In the genomic region with DNA sequence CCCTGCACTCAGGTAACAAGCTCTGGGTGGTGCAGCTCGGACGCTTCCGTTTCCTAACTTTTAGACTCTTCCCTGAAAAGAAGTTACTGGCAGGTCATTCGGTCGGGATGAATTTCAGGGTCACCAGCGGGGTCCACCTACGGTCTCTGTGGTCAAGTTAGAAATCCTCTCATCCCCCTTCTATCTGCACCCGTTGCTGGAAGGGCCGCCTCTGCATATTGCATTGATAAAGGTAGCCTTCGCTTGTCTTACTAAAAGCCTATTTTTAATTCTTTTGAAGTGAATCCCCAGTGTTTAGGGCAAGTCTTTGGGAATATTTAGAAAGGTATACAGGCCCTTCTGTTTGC, we compare ENCODE assay signal across 8 cellular contexts. TPM values are rescaled to one million over a fixed set of nuclear protein-coding genes. Genes with fewer than 3 reads are reported as not detected.
A peak's percentile ranks its signal among the peaks of the same experiment; 100 is the strongest.
DNase-seq lines count a peak whose midpoint lies in the region; ATAC-seq, FAIRE-seq and TF ChIP-seq lines count a peak whose summit lies in the region.

No MANE protein-coding gene starts in this region.

- peak overlapping the region; percentile 97 for H3K4me3 Mint-ChIP-seq in stimulated activated naive CD8-positive, alpha-beta T cell treated with anti-CD3 and anti-CD28 coated beads, Interleukin-15, Interleukin-2, amounts not matched to agents 100 ng/mL and 50 ng/mL, for 24 hours
- H3K4me3 Mint-ChIP-seq in astrocyte (ENCODE audit: unreplicated experiment): peak overlapping the region; percentile 98

- TF ChIP-seq CTCF in astrocyte (IDR thresholded peaks at IDR 0.05; ENCODE audit: insufficient read depth, low read depth, low read length) (no peak), lower lobe of right lung (IDR thresholded peaks at IDR 0.05) (no peak)

- peak overlapping the region; percentile 68 for H2AFZ ChIP-seq in astrocyte (ENCODE audit: low read depth, low read length)

- WGBS in aorta, 2 donors: 1% methylated on average over 10 of the region's 10 CpGs

- H3K36me3 ChIP-seq in astrocyte (ENCODE audit: insufficient read depth, low read length): peaks cover 10% of the 10 kb centered on the region
- H3K36me3 ChIP-seq in lower lobe of right lung: peaks cover 20% of the 10 kb centered on the region
- H3K36me3 ChIP-seq in aorta (ENCODE audit: control insufficient read depth in 1 of 2, insufficient read depth in 2 of 2, low read length in 1 of 2): peaks cover 4 to 7% of the 10 kb centered on the region in 2 donors

- peaks cover 31% of the 10 kb centered on the region for H3K4me1 Mint-ChIP-seq in stimulated activated naive CD8-positive, alpha-beta T cell treated with anti-CD3 and anti-CD28 coated beads, Interleukin-15, Interleukin-2, amounts not matched to agents 100 ng/mL and 50 ng/mL, for 24 hours (ENCODE audit: low read depth)
- peaks cover 6% of the 10 kb centered on the region for H3K4me1 Mint-ChIP-seq in astrocyte (ENCODE audit: low read depth, unreplicated experiment)

- H3K4me2 ChIP-seq in astrocyte (ENCODE audit: low read length): peak overlapping the region; percentile 93

- H3K9me3 Mint-ChIP-seq in stimulated activated naive CD8-positive, alpha-beta T cell treated with anti-CD3 and anti-CD28 coated beads, Interleukin-15, Interleukin-2, amounts not matched to agents 100 ng/mL and 50 ng/mL, for 24 hours: no peaks in the 10 kb centered on the region
- H3K9me3 Mint-ChIP-seq in astrocyte (ENCODE audit: unreplicated experiment): no peaks in the 10 kb centered on the region

- no peak for DNase-seq in stimulated activated naive CD8-positive, alpha-beta T cell treated with anti-CD3 and anti-CD28 coated beads, Interleukin-15, Interleukin-2, amounts not matched to agents 100 U/mL and 50 U/mL, for 24 hours
- DNase-seq in astrocyte (ENCODE audit: low read depth): no peak
- no peak for DNase-seq in lower lobe of right lung
- DNase-seq in aorta: no peak
- DNase-seq in hepatic stellate cell (ENCODE audit: low spot score): no peak
- DNase-seq in stimulated activated CD4-positive, alpha-beta T cell treated with anti-CD3 and anti-CD28 coated beads, Interleukin-4, amount 100 ng/mL, for 1 hour: no peak
- DNase-seq in AML-193 (lab: John Stamatoyannopoulos, UW): no peak

- H3K27me3 Mint-ChIP-seq in stimulated activated naive CD8-positive, alpha-beta T cell treated with anti-CD3 and anti-CD28 coated beads, Interleukin-15, Interleukin-2, amounts not matched to agents 100 ng/mL and 50 ng/mL, for 24 hours: no peaks in the 10 kb centered on the region
- no peaks in the 10 kb centered on the region for H3K27me3 Mint-ChIP-seq in astrocyte (ENCODE audit: low read depth, unreplicated experiment)

- H3K9me3 ChIP-seq in astrocyte (ENCODE audit: insufficient read depth, low read depth, low read length) (no peaks in the 10 kb centered on the region), lower lobe of right lung (no peaks in the 10 kb centered on the region), aorta (ENCODE audit: control insufficient read depth, low read length) (no peaks in the 10 kb centered on the region)

- no peaks in the 10 kb centered on the region for H3K27me3 ChIP-seq in astrocyte (ENCODE audit: insufficient read depth, low read length)
- no peaks in the 10 kb centered on the region for H3K27me3 ChIP-seq in lower lobe of right lung (ENCODE audit: low read depth)
- no peaks in the 10 kb centered on the region for H3K27me3 ChIP-seq in aorta (ENCODE audit: control insufficient read depth in 1 of 2, insufficient read depth in 2 of 2, low read length in 1 of 2)

- H3K27ac Mint-ChIP-seq in stimulated activated naive CD8-positive, alpha-beta T cell treated with anti-CD3 and anti-CD28 coated beads, Interleukin-15, Interleukin-2, amounts not matched to agents 100 ng/mL and 50 ng/mL, for 24 hours: peak overlapping the region; percentile 94
- peak overlapping the region; percentile 92 for H3K27ac Mint-ChIP-seq in astrocyte (ENCODE audit: unreplicated experiment)

- intact Hi-C loops in lower lobe of right lung (cut with DNase I): no loop called here
- intact Hi-C loops in aorta (cut with DNase I): no loop called here

- no peak for FAIRE-seq in astrocyte (lab: Jason Lieb, UNC)

- H3K79me2 ChIP-seq in astrocyte (ENCODE audit: insufficient read depth, low read length): peaks cover 54% of the 10 kb centered on the region

- H3K4me3 ChIP-seq in astrocyte (ENCODE audit: insufficient read depth, low read depth, low read length) (peak overlapping the region; percentile 83), lower lobe of right lung (peak overlapping the region; percentile 88), aorta (ENCODE audit: low read length in 2 of 2) (peak overlapping the region; percentile 52 to 98)

- peak overlapping the region; percentile 91 for H3K9ac ChIP-seq in astrocyte (ENCODE audit: low read length)

- no peak for ATAC-seq in stimulated activated naive CD8-positive, alpha-beta T cell treated with anti-CD3 and anti-CD28 coated beads, Interleukin-15, Interleukin-2, amounts not matched to agents 100 U/mL and 50 U/mL, for 24 hours
- ATAC-seq in lower lobe of right lung (no peak), aorta (ENCODE audit: low FRiP score) (no peak)

- peaks cover 42% of the 10 kb centered on the region for H4K20me1 ChIP-seq in astrocyte (ENCODE audit: insufficient read depth, low read length)

- H3K4me1 ChIP-seq in astrocyte (ENCODE audit: insufficient read depth, low read length): peaks cover 13% of the 10 kb centered on the region
- peaks cover 44% of the 10 kb centered on the region for H3K4me1 ChIP-seq in lower lobe of right lung
- peaks cover 1 to 3% of the 10 kb centered on the region in 2 donors for H3K4me1 ChIP-seq in aorta (ENCODE audit: control insufficient read depth in 1 of 2, insufficient read depth in 2 of 2, low read length in 2 of 2)

- peak overlapping the region; percentile 57 for H3K27ac ChIP-seq in astrocyte (ENCODE audit: low read depth, low read length)
- H3K27ac ChIP-seq in lower lobe of right lung: peak overlapping the region; percentile 90
- H3K27ac ChIP-seq in aorta (ENCODE audit: low read depth in 1 of 2, low read length in 2 of 2): peak overlapping the region in 1 of 2 donors; percentile 34

- H3K36me3 Mint-ChIP-seq in stimulated activated naive CD8-positive, alpha-beta T cell treated with anti-CD3 and anti-CD28 coated beads, Interleukin-15, Interleukin-2, amounts not matched to agents 100 ng/mL and 50 ng/mL, for 24 hours (ENCODE audit: low read depth): peaks cover 19% of the 10 kb centered on the region
- H3K36me3 Mint-ChIP-seq in astrocyte (ENCODE audit: low read depth, unreplicated experiment): no peaks in the 10 kb centered on the region

RNA-seq across cellular contexts. Expression of a gene that starts 0.7 kb away (rescaled TPM):
- total RNA-seq in astrocyte: 35.6 and 36.4 TPM in 2 replicates
- total RNA-seq in lower lobe of right lung: 47.9 TPM
- total RNA-seq in aorta: 10 to 100 TPM; 35.0 to 36.0 TPM
- polyA plus RNA-seq in aorta: 10 to 100 TPM; 34.2 to 43.3 TPM

RNA-seq across cellular contexts. Expression of a gene that starts 47.3 kb away (rescaled TPM):
- total RNA-seq in astrocyte (1.0 and 1.1 TPM in 2 replicates), lower lobe of right lung (42.6 TPM), aorta (under 1 TPM in 1 of 2 donors, not detected in 1; 0.36 TPM)
- polyA plus RNA-seq in aorta: not detected

RNA-seq across cellular contexts. Expression of a gene that starts 56.1 kb away (rescaled TPM):
- total RNA-seq in astrocyte (5.0 and 5.7 TPM in 2 replicates), lower lobe of right lung (6.0 TPM), aorta (1 to 10 TPM; 4.7 TPM)
- 1 to 10 TPM; 1.6 to 3.5 TPM for polyA plus RNA-seq in aorta

RNA-seq across cellular contexts. Expression of a gene that starts 56.2 kb away (rescaled TPM):
- 14.4 and 16.4 TPM in 2 replicates for total RNA-seq in astrocyte
- total RNA-seq in lower lobe of right lung: 11.0 TPM
- 10 to 100 TPM in 1 of 2 donors, 1 to 10 TPM in 1; 8.9 to 11.0 TPM for total RNA-seq in aorta
- polyA plus RNA-seq in aorta: 1 to 10 TPM; 2.4 to 7.5 TPM

Comparison
In these comparisons a context has a peak if more than half of its experiments do, and no peak if none do; other contexts are left out.
1. RNA of a gene that starts 47.3 kb away (total RNA-seq): 42.6 TPM in lower lobe of right lung (single experiment); 1.0 to 1.1 TPM in astrocyte and 0.36 TPM in aorta; every median in the first group is over 10 times any median in the second.
2. Peak in every context shown above with its lines, with median percentiles within 50 percentile points of each other: H3K4me3 ChIP-seq.